22 cellular contexts compared by ENCODE assay signal in the genomic region with DNA sequence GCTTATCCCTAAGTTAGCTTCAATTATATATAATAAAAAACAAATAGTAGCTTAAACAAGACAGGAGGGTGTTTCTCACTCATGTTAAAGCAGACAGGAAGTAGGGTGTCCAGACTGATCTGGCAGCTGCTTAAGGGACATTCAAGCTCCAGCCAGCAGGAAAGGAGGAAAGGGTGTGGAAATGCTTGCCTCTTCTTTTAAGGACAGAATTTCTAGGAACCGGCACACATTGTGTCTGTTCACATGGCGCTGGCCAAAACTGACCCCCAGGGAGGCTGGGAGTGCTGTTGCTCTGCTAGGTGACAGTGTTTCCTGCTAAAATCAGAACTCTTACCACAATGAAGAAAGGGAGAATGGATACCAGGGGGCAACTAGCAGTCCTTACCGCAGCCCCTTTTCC. TPM values are rescaled to one million over a fixed set of nuclear protein-coding genes. Genes with fewer than 3 reads are reported as not detected.
"Had no signal": no experiment of that assay in that cellular context is flagged by ENCODE, and none has a peak within 500 bp of the region (broad histone marks: within the 10 kb centered on the region; RNA-seq: fewer than 3 reads in every experiment).

No MANE protein-coding gene starts in this region.

- H3K36me3 ChIP-seq: lower lobe of right lung, neutrophil had no signal

- H3K27ac ChIP-seq: esophagus squamous epithelium, foreskin keratinocyte, lower lobe of right lung, neutrophil had no signal

- ATAC-seq: foreskin keratinocyte, lower lobe of right lung, sciatic nerve, T-cell had no signal

- H3K4me3 ChIP-seq: esophagus squamous epithelium, lower lobe of right lung had no signal

- DNase-seq: activated B cell treated with CpG ODN at 0.5 μM for 24 hours; activated CD4-positive, alpha-beta T cell treated with anti-CD3 and anti-CD28 coated beads, Interleukin-2, amount 10 ng/mL, durations not matched to agents 7 days and 5 days; activated effector memory CD4-positive, alpha-beta T cell treated with Interleukin-2 at 50 U/mL for 16 hours; activated T-cell treated with anti-CD3 and anti-CD28 coated beads, Interleukin-2, amount 50 U/mL, for 24 hours; amygdala; cerebellar nuclear complex; esophagus squamous epithelium; foreskin keratinocyte; islet precursor cell; lower lobe of right lung; midbrain; naive B cell; stimulated activated naive CD4-positive, alpha-beta T cell; T-cell; trophoblast cell had no signal

- H3K27ac Mint-ChIP-seq: activated B cell treated with CpG ODN at 0.5 μM for 24 hours; activated CD4-positive, alpha-beta T cell treated with anti-CD3 and anti-CD28 coated beads, Interleukin-2, amount 10 ng/mL, durations not matched to agents 7 days and 5 days; activated naive CD8-positive, alpha-beta T cell; activated T-cell treated with anti-CD3 and anti-CD28 coated beads, Interleukin-2, amount 50 U/mL, for 24 hours; brain; progenitor cell of endocrine pancreas; T-cell had no signal

- H3K27me3 Mint-ChIP-seq: activated B cell treated with CpG ODN at 0.5 μM for 24 hours; activated CD4-positive, alpha-beta T cell treated with anti-CD3 and anti-CD28 coated beads, Interleukin-2, amount 10 ng/mL, durations not matched to agents 7 days and 5 days; activated naive CD8-positive, alpha-beta T cell; activated T-cell treated with anti-CD3 and anti-CD28 coated beads, Interleukin-2, amount 50 U/mL, for 24 hours; brain; naive B cell; progenitor cell of endocrine pancreas; T-cell had no signal

- H3K27me3 ChIP-seq: esophagus squamous epithelium, foreskin keratinocyte, neutrophil had no signal

- H3K4me3 Mint-ChIP-seq: activated B cell treated with CpG ODN at 0.5 μM for 24 hours; activated CD4-positive, alpha-beta T cell treated with anti-CD3 and anti-CD28 coated beads, Interleukin-2, amount 10 ng/mL, durations not matched to agents 7 days and 5 days; activated naive CD8-positive, alpha-beta T cell; activated T-cell treated with anti-CD3 and anti-CD28 coated beads, Interleukin-2, amount 50 U/mL, for 24 hours; brain; naive B cell; T-cell had no signal

- H3K4me1 ChIP-seq: esophagus squamous epithelium, foreskin keratinocyte, lower lobe of right lung had no signal

RNA-seq across cellular contexts. Expression of gene SKOR1, which starts 28.6 kb away (rescaled TPM):
- total RNA-seq: foreskin keratinocyte had no signal

RNA-seq across cellular contexts. Expression of gene RNU6-1, which starts 43.1 kb away (rescaled TPM):
- total RNA-seq: activated B cell treated with CpG ODN at 0.5 μM for 24 hours; activated CD4-positive, alpha-beta T cell treated with anti-CD3 and anti-CD28 coated beads, Interleukin-2, amount 10 ng/mL, durations not matched to agents 7 days and 5 days; activated CD8-positive, alpha-beta memory T cell treated with anti-CD3 and anti-CD28 coated beads for 36 hours; dermis microvascular lymphatic vessel endothelial cell; esophagus squamous epithelium; foreskin keratinocyte; lower lobe of right lung; progenitor cell of endocrine pancreas; sciatic nerve; T-cell had no signal
- polyA plus RNA-seq: foreskin keratinocyte had no signal
